10 cellular contexts compared by ENCODE assay signal in genomic region chr17:49557204-49558024, GRCh38. TPM values are rescaled to one million over a fixed set of nuclear protein-coding genes. Genes with fewer than 3 reads are reported as not detected.
A peak's percentile ranks its signal among the peaks of the same experiment; 100 is the strongest.
DNase-seq lines count a peak whose midpoint lies in the region; ATAC-seq, FAIRE-seq and TF ChIP-seq lines count a peak whose summit lies in the region.
"Had no signal": no experiment of that assay in that cellular context is flagged by ENCODE, and none has a peak within 500 bp of the region (broad histone marks: within the 10 kb centered on the region; RNA-seq: fewer than 3 reads in every experiment).

No MANE protein-coding gene starts in this region.

- H3K36me3 ChIP-seq in lower lobe of right lung = no peaks in the 10 kb centered on the region

- peaks cover 8% of the 10 kb centered on the region for H3K9me3 Mint-ChIP-seq in chondrocyte (ENCODE audit: low read depth)

- peaks cover 9% of the 10 kb centered on the region for H3K4me1 Mint-ChIP-seq in chondrocyte (ENCODE audit: low read depth)

- H3K27me3 ChIP-seq in lower lobe of right lung (ENCODE audit: low read depth) = peaks cover 8% of the 10 kb centered on the region

- intact Hi-C loops in lower lobe of right lung (cut with DNase I) = no loop called here

- TF ChIP-seq CTCF in chondrocyte (IDR thresholded peaks at IDR 0.05) (peak; percentile 79), lower lobe of right lung (IDR thresholded peaks at IDR 0.05) (peak; percentile 55)

- FAIRE-seq in GM12892 (lab: Jason Lieb, UNC) = no peak
- FAIRE-seq: A204.1 had no signal

- no peaks in the 10 kb centered on the region for H3K9me3 ChIP-seq in lower lobe of right lung

- peaks cover 7% of the 10 kb centered on the region for H3K27me3 Mint-ChIP-seq in chondrocyte (ENCODE audit: low read depth)

- DNase-seq in NCI-H1417 (lab: John Stamatoyannopoulos, UW) (peak; percentile 29 to 87 (median 56)), NCI-H1417 treated with DMSO at 0.1 percent for 48 hours (lab: John Stamatoyannopoulos, UW) (no peak), LoVo (ENCODE audit: low spot score) (peak; percentile 41), RPMI7951 (ENCODE audit: low read depth) (peak; percentile 36), chondrocyte (ENCODE audit: low spot score) (no peak), lower lobe of right lung (no peak), GM12892 (ENCODE audit: insufficient read length) (no peak)

- H3K27ac Mint-ChIP-seq in chondrocyte (ENCODE audit: unreplicated experiment) = peak overlapping the region; percentile 24

- TF ChIP-seq POLR2A in GM12892 (IDR thresholded peaks at IDR 0.05; ENCODE audit: low read depth, low read length) = no peak

- no peak overlapping the region for H3K27ac ChIP-seq in lower lobe of right lung
- H3K27ac ChIP-seq: skin epidermis had no signal

- peaks cover 2% of the 10 kb centered on the region for H3K36me3 Mint-ChIP-seq in chondrocyte (ENCODE audit: low read depth)

- peaks cover 6% of the 10 kb centered on the region for H3K4me1 ChIP-seq in lower lobe of right lung

- ATAC-seq in lower lobe of right lung = peak; percentile 65 to 70
- ATAC-seq in HG02970 (IDR thresholded peaks at IDR 0.05; ENCODE audit: low FRiP score, unreplicated experiment) = no peak

- H3K4me3 ChIP-seq in lower lobe of right lung = no peak overlapping the region
- H3K4me3 ChIP-seq: skin epidermis had no signal

- H3K4me3 Mint-ChIP-seq in chondrocyte (ENCODE audit: unreplicated experiment) = no peak overlapping the region

RNA-seq across cellular contexts. Expression of gene NXPH3, which starts 18.3 kb away (rescaled TPM):
- total RNA-seq in RPMI7951 (2014; rRNA removed; shearing (Covaris generic)) = not detected in 2 replicates
- 4.2 to 4.7 TPM (median 4.5 TPM) in 3 replicates for total RNA-seq in chondrocyte
- 4.5 TPM for total RNA-seq in lower lobe of right lung
- polyA plus RNA-seq in GM12892 (2012; ENCODE audit: missing spikeins) = 0.98 TPM

Comparison
In these comparisons a context has a peak if more than half of its experiments do, and no peak if none do; other contexts are left out.
1. DNase-seq: peak in NCI-H1417 (3 of 3), LoVo (single experiment) and RPMI7951 (single experiment); none in NCI-H1417 treated with DMSO at 0.1 percent for 48 hours (single experiment), chondrocyte (single experiment), lower lobe of right lung (single experiment) and GM12892 (single experiment).